Comparison of ENCODE assay signal across 16 cellular contexts in genomic region chr3:59385547-59385946, GRCh38.
"Had no signal": no experiment of that assay in that cellular context is flagged by ENCODE, and none has a peak within 500 bp of the region (broad histone marks: within the 10 kb centered on the region; RNA-seq: fewer than 3 reads in every experiment).

No MANE protein-coding gene starts in this region.

- H3K9me3 ChIP-seq: adrenal gland, breast epithelium, esophagus muscularis mucosa, gastroesophageal sphincter, heart left ventricle, left ventricle myocardium inferior, stomach, vagina had no signal

- H3K4me3 Mint-ChIP-seq: neural crest cell, WTC11 had no signal

- H3K4me3 ChIP-seq: adrenal gland, breast epithelium, esophagus muscularis mucosa, gastroesophageal sphincter, heart left ventricle, left ventricle myocardium inferior, stomach, vagina had no signal

- ATAC-seq: gastroesophageal sphincter, heart left ventricle, WTC11 had no signal

- H3K36me3 ChIP-seq: adrenal gland, breast epithelium, esophagus muscularis mucosa, gastroesophageal sphincter, heart left ventricle, left ventricle myocardium inferior, stomach, vagina had no signal

- H3K36me3 Mint-ChIP-seq: WTC11 had no signal

- DNase-seq: activated CD4-positive, alpha-beta T cell treated with anti-CD3 and anti-CD28 coated beads, Interleukin-2, amount 50 U/mL, for 1 hour; activated naive CD4-positive, alpha-beta T cell treated with anti-CD3 and anti-CD28 coated beads, Interleukin-2, amount 50 U/mL, for 16 hours; adrenal gland; dermis blood vessel endothelial cell; effector memory CD4-positive, alpha-beta T cell; heart left ventricle; left ventricle myocardium inferior; mammary epithelial cell; retina; stomach had no signal

- H3K27me3 ChIP-seq: adrenal gland, breast epithelium, esophagus muscularis mucosa, gastroesophageal sphincter, heart left ventricle, stomach, vagina had no signal

- H3K27ac Mint-ChIP-seq: WTC11 had no signal

- H3K27ac ChIP-seq: adrenal gland, breast epithelium, esophagus muscularis mucosa, gastroesophageal sphincter, left ventricle myocardium inferior, stomach, vagina had no signal

- H3K4me1 ChIP-seq: adrenal gland, breast epithelium, esophagus muscularis mucosa, gastroesophageal sphincter, left ventricle myocardium inferior, stomach, vagina had no signal

- H3K4me1 Mint-ChIP-seq: neural crest cell, WTC11 had no signal
